In the genomic region with DNA sequence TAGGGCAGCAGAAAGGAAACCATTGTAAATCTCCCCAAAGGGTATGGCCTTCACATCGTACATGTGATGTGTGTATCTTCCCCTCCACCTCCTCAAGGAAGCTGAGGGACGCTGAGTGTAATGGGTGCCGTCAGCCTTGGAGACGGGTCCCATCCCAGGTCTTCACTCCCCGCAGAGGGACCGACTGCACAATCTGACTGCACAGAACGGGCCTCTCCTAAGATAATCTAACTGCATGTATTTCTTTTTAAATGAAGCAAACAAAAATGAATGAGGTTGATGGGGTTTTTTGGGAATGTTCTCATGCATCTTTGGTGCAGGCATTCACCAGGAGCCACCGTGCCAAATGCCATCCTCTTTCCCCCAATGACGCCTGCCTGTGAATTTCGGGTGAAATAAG, we compare ENCODE assay signal across 6 cellular contexts.
"Had no signal": no experiment of that assay in that cellular context is flagged by ENCODE, and none has a peak within 500 bp of the region (broad histone marks: within the 10 kb centered on the region; RNA-seq: fewer than 3 reads in every experiment).

No MANE protein-coding gene starts in this region.

- H3K4me2 ChIP-seq: KMS-11 had no signal

- H3K9ac ChIP-seq: GM23248, KMS-11 had no signal

- H3K27ac ChIP-seq: GM23248, KMS-11 had no signal

- H3K4me3 ChIP-seq: GM23248 had no signal

- H2AFZ ChIP-seq: GM23248 had no signal

- DNase-seq: GM23248, GOT3, H9, HCEC 1CT, KBM-7 had no signal
